Comparison of ENCODE assay signal across 40 cellular contexts in the genomic region with DNA sequence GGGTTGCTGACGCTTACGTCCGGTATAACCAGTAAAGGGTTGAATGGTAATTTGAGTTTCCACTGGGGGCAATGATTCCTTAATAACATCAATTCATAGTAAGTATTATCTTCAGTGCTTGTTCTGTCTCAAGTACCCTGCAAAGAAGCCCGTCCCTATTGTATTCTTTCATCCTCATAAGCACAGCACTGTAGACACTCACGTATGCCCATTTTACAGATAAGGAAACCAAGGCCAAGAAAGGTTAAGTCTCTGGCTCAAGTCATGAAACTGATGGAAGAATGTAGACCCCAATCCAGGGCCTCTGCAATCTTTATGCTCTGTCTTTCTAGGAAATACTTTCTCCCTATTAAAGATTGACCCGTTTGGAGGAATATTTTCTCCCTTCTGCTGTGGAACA.
"Had no signal": no experiment of that assay in that cellular context is flagged by ENCODE, and none has a peak within 500 bp of the region (broad histone marks: within the 10 kb centered on the region; RNA-seq: fewer than 3 reads in every experiment).

No MANE protein-coding gene starts in this region.

- H3K4me1 Mint-ChIP-seq: activated naive CD8-positive, alpha-beta T cell treated with anti-CD3 and anti-CD28 coated beads, Interleukin-2, amount 50 U/mL, for 24 hours; activated T-helper 17 cell treated with anti-CD3 and anti-CD28 coated beads, Interleukin-2, amount 50 U/mL, for 72 hours; central memory CD8-positive, alpha-beta T cell had no signal

- H3K36me3 Mint-ChIP-seq: activated naive CD4-positive, alpha-beta T cell treated with anti-CD3 and anti-CD28 coated beads, Interleukin-2, amount 10 ng/mL, durations not matched to agents 7 days and 5 days; activated naive CD8-positive, alpha-beta T cell; activated naive CD8-positive, alpha-beta T cell treated with anti-CD3 and anti-CD28 coated beads for 36 hours; activated naive CD8-positive, alpha-beta T cell treated with anti-CD3 and anti-CD28 coated beads, Interleukin-2, amount 10 ng/mL, durations not matched to agents 7 days and 5 days; brain had no signal

- H3K27ac Mint-ChIP-seq: activated naive CD4-positive, alpha-beta T cell treated with anti-CD3 and anti-CD28 coated beads for 36 hours; activated naive CD4-positive, alpha-beta T cell treated with anti-CD3 and anti-CD28 coated beads, Interleukin-2, amount 10 ng/mL, durations not matched to agents 7 days and 5 days; activated naive CD4-positive, alpha-beta T cell treated with anti-CD3 and anti-CD28 coated beads, Interleukin-2, amount 50 U/mL, for 24 hours; activated naive CD4-positive, alpha-beta T cell treated with anti-CD3 and anti-CD28 coated beads, Interleukin-2, amount 50 U/mL, for 72 hours; activated naive CD8-positive, alpha-beta T cell; activated naive CD8-positive, alpha-beta T cell treated with anti-CD3 and anti-CD28 coated beads for 36 hours; activated naive CD8-positive, alpha-beta T cell treated with anti-CD3 and anti-CD28 coated beads, Interleukin-2, amount 10 ng/mL, durations not matched to agents 7 days and 5 days; activated naive CD8-positive, alpha-beta T cell treated with anti-CD3 and anti-CD28 coated beads, Interleukin-2, amount 50 U/mL, for 24 hours; activated T-cell treated with anti-CD3 and anti-CD28 coated beads, Interleukin-2, amount 50 U/mL, for 24 hours; activated T-cell treated with anti-CD3 and anti-CD28 coated beads, Interleukin-2, amount 50 U/mL, for 72 hours; activated T-helper 17 cell treated with anti-CD3 and anti-CD28 coated beads, Interleukin-2, amount 50 U/mL, for 72 hours; activated T-helper 2 cell treated with anti-CD3 and anti-CD28 coated beads, Interferon-gamma antibody, Interleukin-2, Interleukin-4, amounts not matched to agents 10 μg/mL and 5 μg/mL and 100 μg/mL, durations not matched to agents 14 hours and 24 hours and 36 hours; brain had no signal

- ATAC-seq: activated naive CD4-positive, alpha-beta T cell treated with anti-CD3 and anti-CD28 coated beads, Interleukin-2, amount 50 U/mL, for 72 hours; activated naive CD8-positive, alpha-beta T cell treated with anti-CD3 and anti-CD28 coated beads, Interleukin-2, amount 50 U/mL, for 24 hours; activated T-cell treated with anti-CD3 and anti-CD28 coated beads, Interleukin-2, amount 50 U/mL, for 4 hours; activated T-cell treated with anti-CD3 and anti-CD28 coated beads, Interleukin-2, amount 50 U/mL, for 72 hours; activated T-helper 17 cell treated with anti-CD3 and anti-CD28 coated beads, Interleukin-2, amount 50 U/mL, for 72 hours had no signal

- H3K9me3 ChIP-seq: adrenal gland, ascending aorta, body of pancreas, breast epithelium had no signal

- H3K36me3 ChIP-seq: adrenal gland, ascending aorta, brain microvascular endothelial cell, breast epithelium, cardiac muscle cell had no signal

- H3K4me1 ChIP-seq: adrenal gland, ascending aorta, breast epithelium had no signal

- H3K4me3 ChIP-seq: adrenal gland, ascending aorta, body of pancreas, breast epithelium, cardiac muscle cell had no signal

- H3K9me3 Mint-ChIP-seq: activated naive CD4-positive, alpha-beta T cell treated with anti-CD3 and anti-CD28 coated beads for 36 hours; activated naive CD4-positive, alpha-beta T cell treated with anti-CD3 and anti-CD28 coated beads, Interleukin-2, amount 10 ng/mL, durations not matched to agents 7 days and 5 days; activated naive CD4-positive, alpha-beta T cell treated with anti-CD3 and anti-CD28 coated beads, Interleukin-2, amount 50 U/mL, for 24 hours; activated naive CD8-positive, alpha-beta T cell treated with anti-CD3 and anti-CD28 coated beads for 36 hours; activated naive CD8-positive, alpha-beta T cell treated with anti-CD3 and anti-CD28 coated beads, Interleukin-2, amount 10 ng/mL, durations not matched to agents 7 days and 5 days; activated naive CD8-positive, alpha-beta T cell treated with anti-CD3 and anti-CD28 coated beads, Interleukin-2, amount 50 U/mL, for 24 hours; activated T-cell treated with anti-CD3 and anti-CD28 coated beads, Interleukin-2, amount 50 U/mL, for 24 hours; activated T-cell treated with anti-CD3 and anti-CD28 coated beads, Interleukin-2, amount 50 U/mL, for 4 hours; activated T-cell treated with anti-CD3 and anti-CD28 coated beads, Interleukin-2, amount 50 U/mL, for 72 hours; activated T-helper 1 cell treated with anti-CD3 and anti-CD28 coated beads, Interleukin-12 subunit alpha, Interleukin-12 subunit beta, Interleukin-2, Interleukin-4 antibody, amounts not matched to agents 30 ng/mL and 10 ng/mL and 1 ng/mL, durations not matched to agents 14 hours and 24 hours and 36 hours; activated T-helper 17 cell treated with anti-CD3 and anti-CD28 coated beads, Interleukin-2, amount 50 U/mL, for 72 hours; activated T-helper 2 cell treated with anti-CD3 and anti-CD28 coated beads, Interferon-gamma antibody, Interleukin-2, Interleukin-4, amounts not matched to agents 10 μg/mL and 5 μg/mL and 100 μg/mL, durations not matched to agents 14 hours and 24 hours and 36 hours; central memory CD8-positive, alpha-beta T cell had no signal

- H3K4me3 Mint-ChIP-seq: activated naive CD4-positive, alpha-beta T cell treated with anti-CD3 and anti-CD28 coated beads for 36 hours; activated naive CD4-positive, alpha-beta T cell treated with anti-CD3 and anti-CD28 coated beads, Interleukin-2, amount 10 ng/mL, durations not matched to agents 7 days and 5 days; activated naive CD4-positive, alpha-beta T cell treated with anti-CD3 and anti-CD28 coated beads, Interleukin-2, amount 50 U/mL, for 24 hours; activated naive CD8-positive, alpha-beta T cell; activated naive CD8-positive, alpha-beta T cell treated with anti-CD3 and anti-CD28 coated beads for 36 hours; activated naive CD8-positive, alpha-beta T cell treated with anti-CD3 and anti-CD28 coated beads, Interleukin-2, amount 10 ng/mL, durations not matched to agents 7 days and 5 days; activated naive CD8-positive, alpha-beta T cell treated with anti-CD3 and anti-CD28 coated beads, Interleukin-2, amount 50 U/mL, for 24 hours; activated T-cell treated with anti-CD3 and anti-CD28 coated beads, Interleukin-2, amount 50 U/mL, for 24 hours; activated T-cell treated with anti-CD3 and anti-CD28 coated beads, Interleukin-2, amount 50 U/mL, for 4 hours; activated T-cell treated with anti-CD3 and anti-CD28 coated beads, Interleukin-2, amount 50 U/mL, for 72 hours; activated T-helper 1 cell treated with anti-CD3 and anti-CD28 coated beads, Interleukin-12 subunit alpha, Interleukin-12 subunit beta, Interleukin-2, Interleukin-4 antibody, amounts not matched to agents 30 ng/mL and 10 ng/mL and 1 ng/mL, durations not matched to agents 14 hours and 24 hours and 36 hours; activated T-helper 17 cell treated with anti-CD3 and anti-CD28 coated beads, Interleukin-2, amount 50 U/mL, for 72 hours; brain; central memory CD8-positive, alpha-beta T cell had no signal

- H3K27me3 ChIP-seq: adrenal gland, ascending aorta, body of pancreas, brain microvascular endothelial cell, breast epithelium, cardiac muscle cell had no signal

- FAIRE-seq: astrocyte, bronchial epithelial cell had no signal

- DNase-seq: activated effector memory CD4-positive, alpha-beta T cell treated with anti-CD3 and anti-CD28 coated beads, Interleukin-2, amount 50 U/mL, for 16 hours; activated effector memory CD4-positive, alpha-beta T cell treated with Interleukin-2 at 50 U/mL for 16 hours; activated gamma-delta T cell; activated gamma-delta T cell treated with Interleukin-2 at 50 U/mL for 16 hours; activated naive CD4-positive, alpha-beta T cell; activated naive CD4-positive, alpha-beta T cell treated with anti-CD3 and anti-CD28 coated beads for 36 hours; activated naive CD4-positive, alpha-beta T cell treated with anti-CD3 and anti-CD28 coated beads, Interleukin-2, amount 10 ng/mL, durations not matched to agents 7 days and 5 days; activated naive CD4-positive, alpha-beta T cell treated with anti-CD3 and anti-CD28 coated beads, Interleukin-2, amount 50 U/mL, for 16 hours; activated naive CD4-positive, alpha-beta T cell treated with Interleukin-2 at 50 U/mL for 16 hours; activated naive CD8-positive, alpha-beta T cell treated with anti-CD3 and anti-CD28 coated beads for 36 hours; activated naive CD8-positive, alpha-beta T cell treated with anti-CD3 and anti-CD28 coated beads, Interleukin-2, amount 10 ng/mL, durations not matched to agents 7 days and 5 days; activated naive CD8-positive, alpha-beta T cell treated with anti-CD3 and anti-CD28 coated beads, Interleukin-2, amount 50 U/mL, for 24 hours; activated T-cell treated with anti-CD3 and anti-CD28 coated beads, Interleukin-2, amount 50 U/mL, for 1 hour; activated T-cell treated with anti-CD3 and anti-CD28 coated beads, Interleukin-2, amount 50 U/mL, for 24 hours; activated T-cell treated with anti-CD3 and anti-CD28 coated beads, Interleukin-2, amount 50 U/mL, for 4 hours; activated T-cell treated with anti-CD3 and anti-CD28 coated beads, Interleukin-2, amount 50 U/mL, for 48 hours; activated T-cell treated with anti-CD3 and anti-CD28 coated beads, Interleukin-2, amount 50 U/mL, for 72 hours; adrenal gland; amniotic stem cell; amygdala; anterior cingulate cortex; aorta; body of pancreas; brain microvascular endothelial cell; caudate nucleus; central memory CD4-positive, alpha-beta T cell; cerebellar nuclear complex had no signal

- H3K27ac ChIP-seq: adrenal gland, ascending aorta, brain microvascular endothelial cell, breast epithelium, cardiac muscle cell had no signal

- H3K27me3 Mint-ChIP-seq: activated naive CD4-positive, alpha-beta T cell treated with anti-CD3 and anti-CD28 coated beads, Interleukin-2, amount 10 ng/mL, durations not matched to agents 7 days and 5 days; activated naive CD4-positive, alpha-beta T cell treated with anti-CD3 and anti-CD28 coated beads, Interleukin-2, amount 50 U/mL, for 24 hours; activated naive CD8-positive, alpha-beta T cell; activated naive CD8-positive, alpha-beta T cell treated with anti-CD3 and anti-CD28 coated beads for 36 hours; activated naive CD8-positive, alpha-beta T cell treated with anti-CD3 and anti-CD28 coated beads, Interleukin-2, amount 50 U/mL, for 24 hours; activated T-cell treated with anti-CD3 and anti-CD28 coated beads, Interleukin-2, amount 50 U/mL, for 24 hours; activated T-helper 17 cell treated with anti-CD3 and anti-CD28 coated beads, Interleukin-2, amount 50 U/mL, for 72 hours had no signal
